24 cellular contexts compared by ENCODE assay signal in genomic region chr1:29670752-29671151, GRCh38.
"Had no signal": no experiment of that assay in that cellular context is flagged by ENCODE, and none has a peak within 500 bp of the region (broad histone marks: within the 10 kb centered on the region; RNA-seq: fewer than 3 reads in every experiment).

No MANE protein-coding gene starts in this region.

- DNase-seq: activated CD4-positive, alpha-beta T cell treated with anti-CD3 and anti-CD28 coated beads, Interleukin-2, amount 10 ng/mL, durations not matched to agents 7 days and 5 days; activated CD4-positive, CD25-positive, alpha-beta regulatory T cell treated with anti-CD3 and anti-CD28 coated beads, Interleukin-2, amount 50 U/mL, for 72 hours; activated gamma-delta T cell; activated naive CD4-positive, alpha-beta T cell treated with anti-CD3 and anti-CD28 coated beads, Interleukin-2, amount 50 U/mL, for 16 hours; aorta; caudate nucleus; effector memory CD8-positive, alpha-beta T cell; hypothalamus; ovary; psoas muscle; stimulated activated CD4-positive, alpha-beta T cell treated with anti-CD3 and anti-CD28 coated beads, Interleukin-4, amount 100 ng/mL, for 24 hours; T-cell; uterus had no signal

- H3K27ac Mint-ChIP-seq: activated CD4-positive, alpha-beta T cell treated with anti-CD3 and anti-CD28 coated beads, Interleukin-2, amount 10 ng/mL, durations not matched to agents 7 days and 5 days; activated T-helper 1 cell treated with anti-CD3 and anti-CD28 coated beads, Interleukin-12 subunit alpha, Interleukin-12 subunit beta, Interleukin-2, Interleukin-4 antibody, amounts not matched to agents 30 ng/mL and 10 ng/mL and 1 ng/mL, durations not matched to agents 14 hours and 24 hours and 36 hours; effector memory CD8-positive, alpha-beta T cell; naive thymus-derived CD4-positive, alpha-beta T cell; stimulated activated naive CD8-positive, alpha-beta T cell treated with anti-CD3 and anti-CD28 coated beads, Interleukin-15, Interleukin-2, amounts not matched to agents 100 ng/mL and 50 ng/mL, for 24 hours; T-cell; T-helper 2 cell treated with Interferon-gamma antibody and Interleukin-4, amounts not matched to agents 5 μg/mL and 100 μg/mL, for 36 hours had no signal

- H3K27me3 ChIP-seq: ovary, right atrium auricular region, tibial nerve, uterus had no signal

- H3K27ac ChIP-seq: ovary, psoas muscle, right atrium auricular region, suprapubic skin, tibial nerve, uterus, VCaP had no signal

- ATAC-seq: effector memory CD8-positive, alpha-beta T cell; esophagus mucosa; naive thymus-derived CD4-positive, alpha-beta T cell; psoas muscle; SK-N-SH treated with all-trans-retinoic acid at 6 μM for 48 hours; T-cell had no signal

- H3K4me1 Mint-ChIP-seq: activated CD4-positive, alpha-beta T cell treated with anti-CD3 and anti-CD28 coated beads, Interleukin-2, amount 10 ng/mL, durations not matched to agents 7 days and 5 days; naive thymus-derived CD4-positive, alpha-beta T cell; T-cell had no signal

- H3K4me1 ChIP-seq: psoas muscle, suprapubic skin, tibial nerve, uterus had no signal

- H3K9me3 ChIP-seq: ovary, psoas muscle, right atrium auricular region, suprapubic skin, tibial nerve, uterus had no signal

- H3K36me3 Mint-ChIP-seq: brain; naive thymus-derived CD4-positive, alpha-beta T cell; T-cell had no signal

- H3K9me3 Mint-ChIP-seq: activated CD4-positive, alpha-beta T cell treated with anti-CD3 and anti-CD28 coated beads, Interleukin-2, amount 10 ng/mL, durations not matched to agents 7 days and 5 days; activated T-helper 1 cell treated with anti-CD3 and anti-CD28 coated beads, Interleukin-12 subunit alpha, Interleukin-12 subunit beta, Interleukin-2, Interleukin-4 antibody, amounts not matched to agents 30 ng/mL and 10 ng/mL and 1 ng/mL, durations not matched to agents 14 hours and 24 hours and 36 hours; effector memory CD8-positive, alpha-beta T cell; stimulated activated naive CD8-positive, alpha-beta T cell treated with anti-CD3 and anti-CD28 coated beads, Interleukin-15, Interleukin-2, amounts not matched to agents 100 ng/mL and 50 ng/mL, for 24 hours; T-cell; T-helper 2 cell treated with Interferon-gamma antibody and Interleukin-4, amounts not matched to agents 5 μg/mL and 100 μg/mL, for 36 hours had no signal

- H3K4me3 Mint-ChIP-seq: activated CD4-positive, alpha-beta T cell treated with anti-CD3 and anti-CD28 coated beads, Interleukin-2, amount 10 ng/mL, durations not matched to agents 7 days and 5 days; activated T-helper 1 cell treated with anti-CD3 and anti-CD28 coated beads, Interleukin-12 subunit alpha, Interleukin-12 subunit beta, Interleukin-2, Interleukin-4 antibody, amounts not matched to agents 30 ng/mL and 10 ng/mL and 1 ng/mL, durations not matched to agents 14 hours and 24 hours and 36 hours; brain; effector memory CD8-positive, alpha-beta T cell; naive thymus-derived CD4-positive, alpha-beta T cell; stimulated activated naive CD8-positive, alpha-beta T cell treated with anti-CD3 and anti-CD28 coated beads, Interleukin-15, Interleukin-2, amounts not matched to agents 100 ng/mL and 50 ng/mL, for 24 hours; T-cell; T-helper 2 cell treated with Interferon-gamma antibody and Interleukin-4, amounts not matched to agents 5 μg/mL and 100 μg/mL, for 36 hours had no signal

- H3K4me3 ChIP-seq: ovary, psoas muscle, right atrium auricular region, suprapubic skin, tibial nerve, uterus had no signal

- H3K36me3 ChIP-seq: ovary, right atrium auricular region, suprapubic skin, tibial nerve, uterus had no signal
